21 cellular contexts compared by ENCODE assay signal in the genomic region with DNA sequence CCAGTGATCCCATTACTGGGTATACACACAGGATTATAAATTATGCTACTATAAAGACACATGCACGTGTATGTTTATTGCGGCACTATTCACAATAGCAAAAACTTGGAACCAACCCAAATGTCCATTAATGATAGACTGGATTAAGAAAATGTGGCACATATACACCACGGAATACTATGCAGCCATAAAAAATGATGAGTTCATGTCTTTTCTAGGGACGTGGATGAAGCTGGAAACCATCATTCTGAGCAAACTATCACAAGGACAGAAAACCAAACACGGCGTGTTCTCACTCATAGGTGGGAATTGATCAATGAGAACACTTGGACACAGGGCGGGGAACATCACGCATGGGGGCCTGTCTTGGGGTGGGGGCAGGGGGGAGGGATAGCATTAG. TPM values are rescaled to one million over a fixed set of nuclear protein-coding genes. Genes with fewer than 3 reads are reported as not detected.
"Had no signal": no experiment of that assay in that cellular context is flagged by ENCODE, and none has a peak within 500 bp of the region (broad histone marks: within the 10 kb centered on the region; RNA-seq: fewer than 3 reads in every experiment).

No MANE protein-coding gene starts in this region.

RNA-seq across cellular contexts. Expression of a gene that starts 9.0 kb away (rescaled TPM):
- total RNA-seq: activated naive CD4-positive, alpha-beta T cell treated with anti-CD3 and anti-CD28 coated beads for 36 hours; activated naive CD4-positive, alpha-beta T cell treated with anti-CD3 and anti-CD28 coated beads, Interleukin-2, amount 50 U/mL, for 72 hours; activated naive CD8-positive, alpha-beta T cell treated with anti-CD3 and anti-CD28 coated beads for 36 hours; activated naive CD8-positive, alpha-beta T cell treated with anti-CD3 and anti-CD28 coated beads, Interleukin-2, amount 10 ng/mL, durations not matched to agents 7 days and 5 days; activated T-cell treated with anti-CD3 and anti-CD28 coated beads, Interleukin-2, amount 50 U/mL, for 4 hours; activated T-cell treated with anti-CD3 and anti-CD28 coated beads, Interleukin-2, amount 50 U/mL, for 72 hours; activated T-helper 1 cell treated with anti-CD3 and anti-CD28 coated beads, Interleukin-12 subunit alpha, Interleukin-12 subunit beta, Interleukin-2, Interleukin-4 antibody, amounts not matched to agents 30 ng/mL and 10 ng/mL and 1 ng/mL, durations not matched to agents 14 hours and 24 hours and 36 hours; activated T-helper 17 cell treated with anti-CD3 and anti-CD28 coated beads, Interleukin-2, amount 50 U/mL, for 72 hours; activated T-helper 2 cell treated with anti-CD3 and anti-CD28 coated beads, Interferon-gamma antibody, Interleukin-2, Interleukin-4, amounts not matched to agents 10 μg/mL and 5 μg/mL and 100 μg/mL, durations not matched to agents 14 hours and 24 hours and 36 hours; adrenal gland; aorta; ascending aorta; astrocyte; body of pancreas; breast epithelium; bronchial epithelial cell; cardiac muscle cell; cardiac septum; cerebellum; chondrocyte had no signal
- polyA plus RNA-seq: adipose tissue, adrenal gland, aorta, cardiac muscle cell had no signal
